In the genomic region with DNA sequence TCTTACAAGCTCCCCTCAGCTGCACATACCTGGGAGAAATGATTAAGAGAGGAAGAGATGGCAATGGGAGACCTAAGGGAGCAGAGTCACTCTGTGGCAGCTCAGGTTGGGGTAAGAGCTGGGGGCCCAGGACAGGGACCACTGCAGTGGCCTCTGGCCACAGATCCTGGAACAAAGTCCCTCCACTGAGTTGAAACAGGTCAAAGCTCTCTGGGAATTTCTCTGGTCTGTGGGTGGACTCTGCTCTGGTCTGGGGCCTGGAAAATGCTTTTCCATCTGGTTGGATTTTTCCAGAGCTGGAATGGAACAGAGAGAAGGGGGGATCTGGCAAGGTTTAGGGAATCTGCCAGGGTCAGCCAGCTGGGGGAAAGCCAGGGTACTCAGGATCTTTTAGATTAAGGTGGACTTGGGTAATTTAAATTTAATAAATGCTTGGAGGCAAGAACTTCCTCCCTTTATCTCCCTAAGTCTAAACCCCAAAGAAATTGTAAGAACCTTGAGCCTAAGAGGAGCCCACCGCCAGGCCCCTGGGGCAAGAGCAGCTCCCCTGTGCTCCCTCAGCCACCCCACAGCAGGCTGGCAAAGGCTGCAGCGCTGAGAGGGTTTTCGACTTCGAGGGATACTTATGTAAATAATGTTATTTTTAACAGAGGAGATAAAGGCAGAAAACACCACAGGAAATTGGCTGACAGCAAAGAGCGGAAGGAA, we compare ENCODE assay signal across 1 cellular context.
TF ChIP-seq lines count a peak whose summit lies in the region.

No MANE protein-coding gene starts in this region.

TF ChIP-seq in HepG2, 621 proteins besides CTCF, POLR2A, EP300 and RAD21 (continued from another document and continues in another):
- no peak for TF ChIP-seq SIN3A (IDR thresholded peaks at IDR 0.05; ENCODE audit: borderline replicate concordance, low read depth, low read length)
- TF ChIP-seq HOXA5 (CRISPR knock-in tag; IDR thresholded peaks at IDR 0.05): 0 out of 2 replicates have a peak, but pooled peaks have one; percentile 29
- peak; percentile 47; the same call in 1 of the 2 replicates for TF ChIP-seq CREM (IDR thresholded peaks at IDR 0.05)
- TF ChIP-seq CREM (CRISPR knock-in tag; IDR thresholded peaks at IDR 0.05): no peak
- no peak for TF ChIP-seq TCF7 (IDR thresholded peaks at IDR 0.05; ENCODE audit: low read depth)
- TF ChIP-seq NCOA5 (CRISPR knock-in tag; IDR thresholded peaks at IDR 0.05): no peak
- TF ChIP-seq TCF12 (IDR thresholded peaks at IDR 0.05): no peak
- TF ChIP-seq TCF12 (CRISPR knock-in tag; IDR thresholded peaks at IDR 0.05): no peak
- TF ChIP-seq NR2F1 (CRISPR knock-in tag; IDR thresholded peaks at IDR 0.05): peak in 1 of 2 experiments; percentile 15; a peak in 1 of 4 replicates
- TF ChIP-seq ZBTB7B (CRISPR knock-in tag; IDR thresholded peaks at IDR 0.05): peak; percentile 40; the same call in 1 of the 2 replicates
- no peak for TF ChIP-seq DMTF1 (CRISPR knock-in tag; IDR thresholded peaks at IDR 0.05)
- no peak for TF ChIP-seq ZNF766 (CRISPR knock-in tag; IDR thresholded peaks at IDR 0.05; ENCODE audit: borderline replicate concordance)
- TF ChIP-seq, protein P1, sequence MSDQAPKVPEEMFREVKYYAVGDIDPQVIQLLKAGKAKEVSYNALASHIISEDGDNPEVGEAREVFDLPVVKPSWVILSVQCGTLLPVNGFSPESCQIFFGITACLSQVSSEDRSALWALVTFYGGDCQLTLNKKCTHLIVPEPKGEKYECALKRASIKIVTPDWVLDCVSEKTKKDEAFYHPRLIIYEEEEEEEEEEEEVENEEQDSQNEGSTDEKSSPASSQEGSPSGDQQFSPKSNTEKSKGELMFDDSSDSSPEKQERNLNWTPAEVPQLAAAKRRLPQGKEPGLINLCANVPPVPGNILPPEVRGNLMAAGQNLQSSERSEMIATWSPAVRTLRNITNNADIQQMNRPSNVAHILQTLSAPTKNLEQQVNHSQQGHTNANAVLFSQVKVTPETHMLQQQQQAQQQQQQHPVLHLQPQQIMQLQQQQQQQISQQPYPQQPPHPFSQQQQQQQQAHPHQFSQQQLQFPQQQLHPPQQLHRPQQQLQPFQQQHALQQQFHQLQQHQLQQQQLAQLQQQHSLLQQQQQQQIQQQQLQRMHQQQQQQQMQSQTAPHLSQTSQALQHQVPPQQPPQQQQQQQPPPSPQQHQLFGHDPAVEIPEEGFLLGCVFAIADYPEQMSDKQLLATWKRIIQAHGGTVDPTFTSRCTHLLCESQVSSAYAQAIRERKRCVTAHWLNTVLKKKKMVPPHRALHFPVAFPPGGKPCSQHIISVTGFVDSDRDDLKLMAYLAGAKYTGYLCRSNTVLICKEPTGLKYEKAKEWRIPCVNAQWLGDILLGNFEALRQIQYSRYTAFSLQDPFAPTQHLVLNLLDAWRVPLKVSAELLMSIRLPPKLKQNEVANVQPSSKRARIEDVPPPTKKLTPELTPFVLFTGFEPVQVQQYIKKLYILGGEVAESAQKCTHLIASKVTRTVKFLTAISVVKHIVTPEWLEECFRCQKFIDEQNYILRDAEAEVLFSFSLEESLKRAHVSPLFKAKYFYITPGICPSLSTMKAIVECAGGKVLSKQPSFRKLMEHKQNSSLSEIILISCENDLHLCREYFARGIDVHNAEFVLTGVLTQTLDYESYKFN (CRISPR knock-in tag; conservative IDR thresholded peaks at IDR 0.05): peak; percentile 91
- TF ChIP-seq, protein P2, sequence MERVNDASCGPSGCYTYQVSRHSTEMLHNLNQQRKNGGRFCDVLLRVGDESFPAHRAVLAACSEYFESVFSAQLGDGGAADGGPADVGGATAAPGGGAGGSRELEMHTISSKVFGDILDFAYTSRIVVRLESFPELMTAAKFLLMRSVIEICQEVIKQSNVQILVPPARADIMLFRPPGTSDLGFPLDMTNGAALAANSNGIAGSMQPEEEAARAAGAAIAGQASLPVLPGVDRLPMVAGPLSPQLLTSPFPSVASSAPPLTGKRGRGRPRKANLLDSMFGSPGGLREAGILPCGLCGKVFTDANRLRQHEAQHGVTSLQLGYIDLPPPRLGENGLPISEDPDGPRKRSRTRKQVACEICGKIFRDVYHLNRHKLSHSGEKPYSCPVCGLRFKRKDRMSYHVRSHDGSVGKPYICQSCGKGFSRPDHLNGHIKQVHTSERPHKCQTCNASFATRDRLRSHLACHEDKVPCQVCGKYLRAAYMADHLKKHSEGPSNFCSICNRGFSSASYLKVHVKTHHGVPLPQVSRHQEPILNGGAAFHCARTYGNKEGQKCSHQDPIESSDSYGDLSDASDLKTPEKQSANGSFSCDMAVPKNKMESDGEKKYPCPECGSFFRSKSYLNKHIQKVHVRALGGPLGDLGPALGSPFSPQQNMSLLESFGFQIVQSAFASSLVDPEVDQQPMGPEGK (CRISPR knock-in tag; IDR thresholded peaks at IDR 0.05): peak; percentile 44; the same call in 1 of the 2 replicates
- 0 out of 2 replicates have a peak, but pooled peaks have one; percentile 17 for TF ChIP-seq HDAC1 (CRISPR knock-in tag; IDR thresholded peaks at IDR 0.05)
- peak; percentile 57 for TF ChIP-seq ASH2L (IDR thresholded peaks at IDR 0.05; ENCODE audit: insufficient read length, low read depth, low read length)
- TF ChIP-seq SOX13 (IDR thresholded peaks at IDR 0.05): no peak
- no peak for TF ChIP-seq SOX13 (CRISPR knock-in tag; conservative IDR thresholded peaks at IDR 0.05 in 1 of 2, IDR thresholded peaks at IDR 0.05 in 1 of 2)
- no peak for TF ChIP-seq DMAP1 (CRISPR knock-in tag; IDR thresholded peaks at IDR 0.05)
- peak; percentile 37; the same call in 1 of the 2 replicates for TF ChIP-seq ZNF232 (CRISPR knock-in tag; IDR thresholded peaks at IDR 0.05; ENCODE audit: borderline replicate concordance)
- peak; percentile 53; the same call in 1 of the 2 replicates for TF ChIP-seq SPEN (CRISPR knock-in tag; IDR thresholded peaks at IDR 0.05; ENCODE audit: low read depth)
- no peak for TF ChIP-seq ZBTB4 (CRISPR knock-in tag; IDR thresholded peaks at IDR 0.05; ENCODE audit: borderline replicate concordance)
- TF ChIP-seq ESRRA (CRISPR knock-in tag; IDR thresholded peaks at IDR 0.05; ENCODE audit: low read depth): no peak
- TF ChIP-seq KDM6A (CRISPR knock-in tag; IDR thresholded peaks at IDR 0.05; ENCODE audit: low read depth): 0 out of 2 replicates have a peak, but pooled peaks have one; percentile 27
- TF ChIP-seq SMARCC2 (IDR thresholded peaks at IDR 0.05): no peak
- TF ChIP-seq, protein P3, sequence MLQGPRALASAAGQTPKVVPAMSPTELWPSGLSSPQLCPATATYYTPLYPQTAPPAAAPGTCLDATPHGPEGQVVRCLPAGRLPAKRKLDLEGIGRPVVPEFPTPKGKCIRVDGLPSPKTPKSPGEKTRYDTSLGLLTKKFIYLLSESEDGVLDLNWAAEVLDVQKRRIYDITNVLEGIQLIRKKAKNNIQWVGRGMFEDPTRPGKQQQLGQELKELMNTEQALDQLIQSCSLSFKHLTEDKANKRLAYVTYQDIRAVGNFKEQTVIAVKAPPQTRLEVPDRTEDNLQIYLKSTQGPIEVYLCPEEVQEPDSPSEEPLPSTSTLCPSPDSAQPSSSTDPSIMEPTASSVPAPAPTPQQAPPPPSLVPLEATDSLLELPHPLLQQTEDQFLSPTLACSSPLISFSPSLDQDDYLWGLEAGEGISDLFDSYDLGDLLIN (CRISPR knock-in tag; IDR thresholded peaks at IDR 0.05; ENCODE audit: borderline replicate concordance): no peak
- 0 out of 2 replicates have a peak, but pooled peaks have one; percentile 17 for TF ChIP-seq RXRB (CRISPR knock-in tag; IDR thresholded peaks at IDR 0.05; ENCODE audit: borderline replicate concordance)
- TF ChIP-seq LCORL (IDR thresholded peaks at IDR 0.05): no peak
- peak; percentile 21; the same call in 1 of the 2 replicates for TF ChIP-seq LCORL (CRISPR knock-in tag; IDR thresholded peaks at IDR 0.05)
- 0 out of 2 replicates have a peak, but pooled peaks have one; percentile 15 for TF ChIP-seq ZNF275 (CRISPR knock-in tag; IDR thresholded peaks at IDR 0.05; ENCODE audit: borderline replicate concordance)
- no peak for TF ChIP-seq ZNF362 (CRISPR knock-in tag; IDR thresholded peaks at IDR 0.05; ENCODE audit: borderline replicate concordance)
- peak; percentile 39 for TF ChIP-seq TEAD3 (CRISPR knock-in tag; optimal IDR thresholded peaks at IDR 0.05; ENCODE audit: borderline replicate concordance)
- TF ChIP-seq MTA1 (CRISPR knock-in tag; IDR thresholded peaks at IDR 0.05; ENCODE audit: borderline replicate concordance): 0 out of 2 replicates have a peak, but pooled peaks have one; percentile 22
- no peak for TF ChIP-seq CC2D1A (CRISPR knock-in tag; IDR thresholded peaks at IDR 0.05)
- TF ChIP-seq, protein P4, sequence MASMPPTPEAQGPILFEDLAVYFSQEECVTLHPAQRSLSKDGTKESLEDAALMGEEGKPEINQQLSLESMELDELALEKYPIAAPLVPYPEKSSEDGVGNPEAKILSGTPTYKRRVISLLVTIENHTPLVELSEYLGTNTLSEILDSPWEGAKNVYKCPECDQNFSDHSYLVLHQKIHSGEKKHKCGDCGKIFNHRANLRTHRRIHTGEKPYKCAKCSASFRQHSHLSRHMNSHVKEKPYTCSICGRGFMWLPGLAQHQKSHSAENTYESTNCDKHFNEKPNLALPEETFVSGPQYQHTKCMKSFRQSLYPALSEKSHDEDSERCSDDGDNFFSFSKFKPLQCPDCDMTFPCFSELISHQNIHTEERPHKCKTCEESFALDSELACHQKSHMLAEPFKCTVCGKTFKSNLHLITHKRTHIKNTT (CRISPR knock-in tag; IDR thresholded peaks at IDR 0.05): no peak
- TF ChIP-seq SIN3B (IDR thresholded peaks at IDR 0.05; ENCODE audit: low read length): no peak
- TF ChIP-seq MTF1 (CRISPR knock-in tag; IDR thresholded peaks at IDR 0.05): no peak
- peak; percentile 34; the same call in 1 of the 2 replicates for TF ChIP-seq SALL1 (CRISPR knock-in tag; IDR thresholded peaks at IDR 0.05)
- TF ChIP-seq ERF (CRISPR knock-in tag; IDR thresholded peaks at IDR 0.05): no peak
- no peak for TF ChIP-seq ZFP62 (CRISPR knock-in tag; IDR thresholded peaks at IDR 0.05)
- TF ChIP-seq HNF4A (CRISPR knock-in tag; IDR thresholded peaks at IDR 0.05): peak; percentile 88
- no peak for TF ChIP-seq ZKSCAN1 (IDR thresholded peaks at IDR 0.05; ENCODE audit: low read length)
- TF ChIP-seq ADNP (CRISPR knock-in tag; IDR thresholded peaks at IDR 0.05): no peak
